Comparison of ENCODE assay signal across 32 cellular contexts in genomic region chr3:145087038-145087437, GRCh38.
"Had no signal": no experiment of that assay in that cellular context is flagged by ENCODE, and none has a peak within 500 bp of the region (broad histone marks: within the 10 kb centered on the region; RNA-seq: fewer than 3 reads in every experiment).

No MANE protein-coding gene starts in this region.

- H3K79me2 ChIP-seq: hepatocyte had no signal

- H3K4me3 ChIP-seq: colonic mucosa, hepatocyte, pancreas, prostate gland, skin epidermis, upper lobe of left lung, vagina had no signal

- H2AFZ ChIP-seq: hepatocyte had no signal

- H3K4me3 Mint-ChIP-seq: activated B cell treated with CpG ODN at 0.5 μM for 24 hours; activated CD8-positive, alpha-beta memory T cell treated with anti-CD3 and anti-CD28 coated beads, Interleukin-2, amount 10 ng/mL, durations not matched to agents 7 days and 5 days; activated CD8-positive, alpha-beta T cell treated with anti-CD3 and anti-CD28 coated beads, Interleukin-2, amount 10 ng/mL, durations not matched to agents 7 days and 5 days; activated naive CD8-positive, alpha-beta T cell; stimulated activated memory B cell treated with anti-CD40 and anti-IgM and Interleukin-4, amounts not matched to agents 10 μg/mL and 1 μg/mL and 100 μg/mL, for 72 hours; stimulated activated naive CD8-positive, alpha-beta T cell treated with anti-CD3 and anti-CD28 coated beads, Interleukin-15, amount 100 ng/mL, for 72 hours; T-helper 1 cell treated with Interleukin-12 subunit alpha and Interleukin-12 subunit beta and Interleukin-4 antibody, amounts not matched to agents 30 μg/mL and 1 μg/mL, for 36 hours had no signal

- H3K9me3 ChIP-seq: colonic mucosa, pancreas, prostate gland, upper lobe of left lung, vagina had no signal

- H3K4me1 ChIP-seq: colonic mucosa, pancreas, prostate gland, upper lobe of left lung, vagina had no signal

- H3K9me3 Mint-ChIP-seq: activated B cell treated with CpG ODN at 0.5 μM for 24 hours; stimulated activated memory B cell treated with anti-CD40 and anti-IgM and Interleukin-4, amounts not matched to agents 10 μg/mL and 1 μg/mL and 100 μg/mL, for 72 hours; stimulated activated naive CD8-positive, alpha-beta T cell treated with anti-CD3 and anti-CD28 coated beads, Interleukin-15, amount 100 ng/mL, for 72 hours; T-helper 1 cell treated with Interleukin-12 subunit alpha and Interleukin-12 subunit beta and Interleukin-4 antibody, amounts not matched to agents 30 μg/mL and 1 μg/mL, for 36 hours had no signal

- H3K4me2 ChIP-seq: hepatocyte had no signal

- H3K27ac ChIP-seq: colonic mucosa, hepatocyte, pancreas, prostate gland, skin epidermis, upper lobe of left lung, vagina had no signal

- DNase-seq: activated B cell treated with CpG ODN at 0.5 μM for 24 hours; activated CD4-positive, alpha-beta T cell treated with anti-CD3 and anti-CD28 coated beads, Interleukin-2, amount 50 U/mL, for 1 hour; activated CD8-positive, alpha-beta memory T cell treated with anti-CD3 and anti-CD28 coated beads, Interleukin-2, amount 10 ng/mL, durations not matched to agents 7 days and 5 days; activated CD8-positive, alpha-beta T cell treated with anti-CD3 and anti-CD28 coated beads, Interleukin-2, amount 10 ng/mL, durations not matched to agents 7 days and 5 days; activated naive CD4-positive, alpha-beta T cell treated with Interleukin-2 at 50 U/mL for 16 hours; activated T-cell treated with anti-CD3 and anti-CD28 coated beads, Interleukin-2, amount 50 U/mL, for 48 hours; anterior cingulate cortex; colonic mucosa; effector CD8-positive, alpha-beta T cell; glutamatergic neuron; left cardiac atrium; left ventricle myocardium superior; nucleus accumbens; pancreas; retina; stimulated activated CD4-positive, alpha-beta T cell treated with anti-CD3 and anti-CD28 coated beads, Interleukin-4, amount 100 ng/mL, for 4 hours; stimulated activated CD8-positive, alpha-beta memory T cell treated with anti-CD3 and anti-CD28 coated beads, Interleukin-4, amount 100 ng/mL, for 48 hours; stimulated activated naive CD8-positive, alpha-beta T cell treated with anti-CD3 and anti-CD28 coated beads, Interleukin-15, amount 100 ng/mL, for 72 hours; substantia nigra; T-helper 9 cell; upper lobe of left lung had no signal

- H3K27me3 Mint-ChIP-seq: activated B cell treated with CpG ODN at 0.5 μM for 24 hours; activated CD8-positive, alpha-beta memory T cell treated with anti-CD3 and anti-CD28 coated beads, Interleukin-2, amount 10 ng/mL, durations not matched to agents 7 days and 5 days; activated naive CD8-positive, alpha-beta T cell; stimulated activated naive CD8-positive, alpha-beta T cell treated with anti-CD3 and anti-CD28 coated beads, Interleukin-15, amount 100 ng/mL, for 72 hours had no signal

- H3K36me3 Mint-ChIP-seq: activated CD8-positive, alpha-beta memory T cell treated with anti-CD3 and anti-CD28 coated beads, Interleukin-2, amount 10 ng/mL, durations not matched to agents 7 days and 5 days; activated naive CD8-positive, alpha-beta T cell; stimulated activated memory B cell treated with anti-CD40 and anti-IgM and Interleukin-4, amounts not matched to agents 10 μg/mL and 1 μg/mL and 100 μg/mL, for 72 hours had no signal

- H3K27ac Mint-ChIP-seq: activated B cell treated with CpG ODN at 0.5 μM for 24 hours; activated CD8-positive, alpha-beta memory T cell treated with anti-CD3 and anti-CD28 coated beads, Interleukin-2, amount 10 ng/mL, durations not matched to agents 7 days and 5 days; activated CD8-positive, alpha-beta T cell treated with anti-CD3 and anti-CD28 coated beads, Interleukin-2, amount 10 ng/mL, durations not matched to agents 7 days and 5 days; activated naive CD8-positive, alpha-beta T cell; stimulated activated memory B cell treated with anti-CD40 and anti-IgM and Interleukin-4, amounts not matched to agents 10 μg/mL and 1 μg/mL and 100 μg/mL, for 72 hours; stimulated activated naive CD8-positive, alpha-beta T cell treated with anti-CD3 and anti-CD28 coated beads, Interleukin-15, amount 100 ng/mL, for 72 hours; T-helper 1 cell treated with Interleukin-12 subunit alpha and Interleukin-12 subunit beta and Interleukin-4 antibody, amounts not matched to agents 30 μg/mL and 1 μg/mL, for 36 hours had no signal

- FAIRE-seq: bronchial epithelial cell, frontal cortex, keratinocyte, pancreas had no signal

- H3K4me1 Mint-ChIP-seq: activated CD8-positive, alpha-beta memory T cell treated with anti-CD3 and anti-CD28 coated beads, Interleukin-2, amount 10 ng/mL, durations not matched to agents 7 days and 5 days; stimulated activated memory B cell treated with anti-CD40 and anti-IgM and Interleukin-4, amounts not matched to agents 10 μg/mL and 1 μg/mL and 100 μg/mL, for 72 hours; stimulated activated naive CD8-positive, alpha-beta T cell treated with anti-CD3 and anti-CD28 coated beads, Interleukin-15, amount 100 ng/mL, for 72 hours had no signal

- H3K36me3 ChIP-seq: colonic mucosa, pancreas, prostate gland, upper lobe of left lung, vagina had no signal

- H3K27me3 ChIP-seq: colonic mucosa, hepatocyte, upper lobe of left lung, vagina had no signal

- ATAC-seq: activated CD8-positive, alpha-beta memory T cell treated with anti-CD3 and anti-CD28 coated beads, Interleukin-2, amount 10 ng/mL, durations not matched to agents 7 days and 5 days; activated CD8-positive, alpha-beta T cell treated with anti-CD3 and anti-CD28 coated beads, Interleukin-2, amount 10 ng/mL, durations not matched to agents 7 days and 5 days; left cardiac atrium; left ventricle myocardium superior; pancreas; sciatic nerve; stimulated activated memory B cell treated with anti-CD40 and anti-IgM and Interleukin-4, amounts not matched to agents 10 μg/mL and 1 μg/mL and 100 μg/mL, for 72 hours; stimulated activated naive CD8-positive, alpha-beta T cell treated with anti-CD3 and anti-CD28 coated beads, Interleukin-15, amount 100 ng/mL, for 72 hours had no signal
